ENCODE assay signal across 13 cellular contexts in the genomic region with DNA sequence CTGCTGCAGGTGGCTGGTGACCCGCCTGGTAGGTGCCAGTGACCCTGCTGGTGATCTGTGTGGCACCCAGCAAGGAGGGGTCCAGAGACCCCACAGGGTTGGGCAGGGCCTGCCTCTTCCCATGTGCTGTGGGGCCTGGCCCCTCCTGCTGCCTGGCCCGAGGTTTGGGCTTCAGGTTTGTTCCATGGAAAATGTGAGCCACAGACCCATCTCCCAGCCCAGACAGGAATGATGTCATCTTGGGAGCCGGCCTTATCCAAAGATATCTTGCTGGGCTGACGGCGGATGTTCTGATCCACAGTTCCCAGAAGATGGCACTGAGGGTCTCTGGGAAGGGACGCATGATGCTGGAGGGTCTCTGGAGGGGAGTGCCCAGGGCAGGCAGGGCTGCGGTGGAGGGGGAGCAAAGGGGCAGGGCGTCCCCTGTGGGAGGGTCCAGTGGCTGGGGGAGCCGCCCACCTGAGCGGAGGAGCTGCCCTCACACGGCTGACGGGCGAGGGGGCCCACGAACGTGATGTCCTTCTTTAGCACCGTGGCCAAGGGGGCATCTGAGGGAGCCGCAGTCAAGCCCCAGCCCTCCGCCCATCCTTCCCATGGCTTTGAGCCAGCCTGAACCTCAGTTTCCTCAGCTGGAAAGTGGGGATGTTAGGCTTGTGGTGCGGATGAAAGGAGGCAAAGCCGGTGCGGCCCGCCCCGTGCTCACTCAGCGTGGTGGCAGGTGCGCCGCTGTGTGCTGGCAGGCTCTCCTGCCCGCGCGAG.
DNase-seq lines count a peak whose midpoint lies in the region; ATAC-seq and TF ChIP-seq lines count a peak whose summit lies in the region.
"Had no signal": no experiment of that assay in that cellular context is flagged by ENCODE, and none has a peak within 500 bp of the region (broad histone marks: within the 10 kb centered on the region; RNA-seq: fewer than 3 reads in every experiment).

No MANE protein-coding gene starts in this region.

- BruUV-seq in PC-3 (replicated peaks; lab: Mats Ljungman, UMichigan): no TSS peak

- no peaks in the 10 kb centered on the region for H3K9me3 ChIP-seq in duodenal mucosa (ENCODE audit: control insufficient read depth in 1 of 2, low read length in 2 of 2)
- H3K9me3 ChIP-seq in mesenchymal stem cell (ENCODE audit: control insufficient read depth, low read length): no peaks in the 10 kb centered on the region
- H3K9me3 ChIP-seq in thoracic aorta: no peaks in the 10 kb centered on the region
- H3K9me3 ChIP-seq in PC-3 (ENCODE audit: low read length): no peaks in the 10 kb centered on the region

- no peak overlapping the region for H3K23ac ChIP-seq in mesenchymal stem cell (ENCODE audit: low read length in 2 of 2)

- H3K27me3 ChIP-seq in duodenal mucosa (ENCODE audit: control insufficient read depth in 1 of 2, insufficient read depth in 2 of 2, low read length in 2 of 2) (no peaks in the 10 kb centered on the region), mesenchymal stem cell (ENCODE audit: control insufficient read depth in 1 of 2, insufficient read depth in 1 of 2, low read length in 2 of 2) (no peaks in the 10 kb centered on the region), thoracic aorta (replicated peaks; ENCODE audit: insufficient read depth) (no peaks in the 10 kb centered on the region), PC-3 (ENCODE audit: low read length) (no peaks in the 10 kb centered on the region)

- peak overlapping the region; percentile 66 for H4K91ac ChIP-seq in mesenchymal stem cell (ENCODE audit: low read length)

- H2BK5ac ChIP-seq in mesenchymal stem cell (ENCODE audit: low read depth, low read length, poor library complexity, severe bottlenecking): no peak overlapping the region

- H2AK5ac ChIP-seq in mesenchymal stem cell (ENCODE audit: low read length, severe bottlenecking): no peak overlapping the region

- H4K8ac ChIP-seq in mesenchymal stem cell (ENCODE audit: low read length): peak overlapping the region; percentile 52

- H3K9me2 ChIP-seq in PC-3 (replicated peaks; ENCODE audit: low read length): no peaks in the 10 kb centered on the region

- H2BK120ac ChIP-seq in mesenchymal stem cell (ENCODE audit: low read depth, low read length): no peak overlapping the region

- POLR2A ChIA-PET in PC-3 (lab: Charles Lee; ENCODE audit: unreplicated experiment): no interaction called here

- intact Hi-C loops in PC-3 (cut with micrococcal nuclease): no loop called here

- TF ChIP-seq CTCF in thoracic aorta (IDR thresholded peaks at IDR 0.05) (no peak), PC-3 (conservative IDR thresholded peaks at IDR 0.05; ENCODE audit: low read depth, low read length) (no peak)

- no peak overlapping the region for H3K4me2 ChIP-seq in mesenchymal stem cell (ENCODE audit: low read length, poor library complexity, severe bottlenecking)
- H3K4me2 ChIP-seq in PC-3 (ENCODE audit: low read length): no peak overlapping the region

- DNase-seq in RPMI7951 (ENCODE audit: low read depth): peak; percentile 36
- DNase-seq in mesenchymal stem cell: peak; percentile 79
- no peak for DNase-seq in thoracic aorta (ENCODE audit: low spot score)
- DNase-seq in stimulated activated CD4-positive, alpha-beta T cell treated with anti-CD3 and anti-CD28 coated beads, Interleukin-12 subunit alpha, Interleukin-12 subunit beta, amount 100 ng/mL, for 4 hours: no peak
- no peak for DNase-seq in PC-3
- DNase-seq: CD4-positive, CD25-positive, alpha-beta regulatory T cell; NCI-H1105 treated with DMSO at 0.1 percent for 48 hours; NCI-H774; SHP77 treated with DMSO at 0.1 percent for 48 hours; stimulated activated naive CD8-positive, alpha-beta T cell treated with anti-CD3 and anti-CD28 coated beads, Interleukin-15, Interleukin-2, amounts not matched to agents 100 U/mL and 50 U/mL, for 24 hours had no signal

- H4K20me1 ChIP-seq in PC-3 (ENCODE audit: low read length): no peaks in the 10 kb centered on the region

- CTCF ChIA-PET in PC-3 (lab: Charles Lee): no interaction called here

- H2BK15ac ChIP-seq in mesenchymal stem cell (ENCODE audit: low read depth, poor library complexity, severe bottlenecking): peak overlapping the region; percentile 18

- H3K4me3 ChIP-seq in duodenal mucosa (ENCODE audit: low read depth in 1 of 2, low read length in 2 of 2): no peak overlapping the region
- no peak overlapping the region for H3K4me3 ChIP-seq in mesenchymal stem cell (ENCODE audit: insufficient read depth in 1 of 2, low read depth in 1 of 2, low read length in 2 of 2)
- no peak overlapping the region for H3K4me3 ChIP-seq in thoracic aorta
- no peak overlapping the region for H3K4me3 ChIP-seq in PC-3 (ENCODE audit: low read length)

- ATAC-seq in thoracic aorta (ENCODE audit: insufficient number of reproducible peaks, low FRiP score, low read depth) (peak; percentile 42), GM21619 (IDR thresholded peaks at IDR 0.05; ENCODE audit: unreplicated experiment) (no peak), HG02938 (IDR thresholded peaks at IDR 0.05; ENCODE audit: unreplicated experiment) (no peak), PC-3 (no peak)
- ATAC-seq: stimulated activated naive CD8-positive, alpha-beta T cell treated with anti-CD3 and anti-CD28 coated beads, Interleukin-15, Interleukin-2, amounts not matched to agents 100 U/mL and 50 U/mL, for 24 hours had no signal

- H2AFZ ChIP-seq in mesenchymal stem cell (ENCODE audit: low read depth, low read length) (no peak overlapping the region), PC-3 (ENCODE audit: low read length) (no peak overlapping the region)

- H3K18ac ChIP-seq in mesenchymal stem cell (ENCODE audit: low read depth in 1 of 2, low read length in 2 of 2): peak overlapping the region; percentile 25 to 75

- H2BK12ac ChIP-seq in mesenchymal stem cell (ENCODE audit: low read length in 2 of 2): no peak overlapping the region

- H3K36me3 ChIP-seq in duodenal mucosa (ENCODE audit: control insufficient read depth in 1 of 2, insufficient read depth in 2 of 2, low read length in 2 of 2) (no peaks in the 10 kb centered on the region), mesenchymal stem cell (ENCODE audit: control insufficient read depth in 1 of 2, insufficient read depth in 2 of 2, low read depth in 1 of 2, low read length in 2 of 2) (peaks cover 34 to 73% of the 10 kb centered on the region in 2 experiments), thoracic aorta (no peaks in the 10 kb centered on the region), PC-3 (ENCODE audit: low read depth, low read length) (no peaks in the 10 kb centered on the region)

- no peak overlapping the region for H3K14ac ChIP-seq in mesenchymal stem cell (ENCODE audit: low read length in 2 of 2)

- WGBS in mesenchymal stem cell: 91% methylated on average over 29 of the region's 29 CpGs

- H3K79me2 ChIP-seq in PC-3 (ENCODE audit: low read length): no peaks in the 10 kb centered on the region

- H3K4ac ChIP-seq in mesenchymal stem cell (ENCODE audit: low read depth in 1 of 2, low read length in 2 of 2): peak overlapping the region in 1 of 2 experiments; percentile 46

- H3F3A ChIP-seq in PC-3 (ENCODE audit: low read length, unreplicated experiment): no peaks in the 10 kb centered on the region

- H3K4me1 ChIP-seq in duodenal mucosa (ENCODE audit: control insufficient read depth in 1 of 2, insufficient read depth in 2 of 2, low read length in 2 of 2): peaks cover 0 to 6% of the 10 kb centered on the region in 2 donors
- H3K4me1 ChIP-seq in mesenchymal stem cell (ENCODE audit: control insufficient read depth, insufficient read depth, low read depth, low read length): peaks cover 42% of the 10 kb centered on the region
- peaks cover 24 to 53% of the 10 kb centered on the region in 2 donors for H3K4me1 ChIP-seq in thoracic aorta (ENCODE audit: control insufficient read depth in 1 of 2, low read depth in 2 of 2)
- no peaks in the 10 kb centered on the region for H3K4me1 ChIP-seq in PC-3 (ENCODE audit: insufficient read depth, low read length)

- peaks cover 29% of the 10 kb centered on the region for H3K79me1 ChIP-seq in mesenchymal stem cell (replicated peaks; ENCODE audit: low read length, poor library complexity, severe bottlenecking)

- H3K27ac ChIP-seq in duodenal mucosa (ENCODE audit: low read depth, low read length) (peak overlapping the region; percentile 32), mesenchymal stem cell (ENCODE audit: low read length, poor library complexity, severe bottlenecking) (no peak overlapping the region), thoracic aorta (peak overlapping the region in 1 of 2 donors; percentile 59), PC-3 (ENCODE audit: low read length) (no peak overlapping the region)

- H3K9ac ChIP-seq in duodenal mucosa (ENCODE audit: low read depth in 1 of 2, low read length in 2 of 2): no peak overlapping the region
- H3K9ac ChIP-seq in mesenchymal stem cell (ENCODE audit: low read length): peak overlapping the region; percentile 48
- no peak overlapping the region for H3K9ac ChIP-seq in PC-3 (ENCODE audit: low read length)

Comparison
In these comparisons a context has a peak if more than half of its experiments do, and no peak if none do; other contexts are left out.
1. DNase-seq: peak in RPMI7951 (single experiment) and mesenchymal stem cell (single experiment); none in thoracic aorta (single experiment), stimulated activated CD4-positive, alpha-beta T cell treated with anti-CD3 and anti-CD28 coated beads, Interleukin-12 subunit alpha, Interleukin-12 subunit beta, amount 100 ng/mL, for 4 hours (single experiment) and PC-3 (single experiment).